Comparison of ENCODE assay signal across 20 cellular contexts in the genomic region with DNA sequence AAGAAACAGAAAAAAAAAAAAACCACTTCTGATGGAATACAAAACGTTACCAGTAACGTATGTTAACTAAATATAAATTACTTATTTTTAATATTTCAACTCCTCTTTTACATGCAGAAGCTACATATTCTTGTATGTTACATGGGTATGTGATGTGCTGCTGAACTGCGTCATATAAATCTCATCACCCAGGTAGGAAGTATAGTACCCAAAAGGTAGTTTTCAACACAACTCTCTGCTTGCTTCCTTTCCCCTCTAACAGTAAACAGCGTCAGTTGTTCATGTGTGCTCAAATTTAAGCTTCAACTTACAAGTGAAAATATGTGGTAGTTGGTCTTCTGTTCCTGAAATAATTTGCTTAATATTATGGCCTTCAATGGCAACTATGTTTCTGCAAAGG.
DNase-seq lines count a peak whose midpoint lies in the region; ATAC-seq lines count a peak whose summit lies in the region.
"Had no signal": no experiment of that assay in that cellular context is flagged by ENCODE, and none has a peak within 500 bp of the region (broad histone marks: within the 10 kb centered on the region; RNA-seq: fewer than 3 reads in every experiment).

No MANE protein-coding gene starts in this region.

- CTCF ChIA-PET in activated CD4-positive, alpha-beta T cell treated with anti-CD3 and anti-CD28 coated beads, Interleukin-2, amount 10 ng/mL, durations not matched to agents 7 days and 5 days (lab: Charles Lee): no interaction called here
- CTCF ChIA-PET in activated CD4-positive, alpha-beta T cell treated with anti-CD3 and anti-CD28 coated beads for 36 hours (lab: Charles Lee): interaction anchor here (0.7 to 1.2 kb wide), 2 partner anchors 265 to 619 kb away, joined by 3 read pairs; no protein-coding TSS in a partner anchor

- no peak overlapping the region for H2AFZ ChIP-seq in ACC112 (ENCODE audit: low read length, unreplicated experiment)

- H3K4me3 Mint-ChIP-seq in activated CD4-positive, alpha-beta T cell treated with anti-CD3 and anti-CD28 coated beads, Interleukin-2, amount 10 ng/mL, durations not matched to agents 7 days and 5 days: no peak overlapping the region
- H3K4me3 Mint-ChIP-seq in activated CD4-positive, alpha-beta T cell treated with anti-CD3 and anti-CD28 coated beads for 36 hours: no peak overlapping the region
- H3K4me3 Mint-ChIP-seq in CD4-positive, CD25-positive, alpha-beta regulatory T cell: no peak overlapping the region
- H3K4me3 Mint-ChIP-seq in activated T-helper 2 cell treated with anti-CD3 and anti-CD28 coated beads, Interferon-gamma antibody, Interleukin-2, Interleukin-4, amounts not matched to agents 10 μg/mL and 5 μg/mL and 100 μg/mL, durations not matched to agents 14 hours and 24 hours and 36 hours (ENCODE audit: low read depth): no peak overlapping the region
- H3K4me3 Mint-ChIP-seq in effector memory CD8-positive, alpha-beta T cell: no peak overlapping the region
- H3K4me3 Mint-ChIP-seq: CD4-positive, alpha-beta memory T cell; HFFc6 had no signal

- no peaks in the 10 kb centered on the region for H3K27me3 Mint-ChIP-seq in activated CD4-positive, alpha-beta T cell treated with anti-CD3 and anti-CD28 coated beads, Interleukin-2, amount 10 ng/mL, durations not matched to agents 7 days and 5 days
- H3K27me3 Mint-ChIP-seq in activated CD4-positive, alpha-beta T cell treated with anti-CD3 and anti-CD28 coated beads for 36 hours: no peaks in the 10 kb centered on the region
- no peaks in the 10 kb centered on the region for H3K27me3 Mint-ChIP-seq in CD4-positive, CD25-positive, alpha-beta regulatory T cell
- H3K27me3 Mint-ChIP-seq in activated T-helper 2 cell treated with anti-CD3 and anti-CD28 coated beads, Interferon-gamma antibody, Interleukin-2, Interleukin-4, amounts not matched to agents 10 μg/mL and 5 μg/mL and 100 μg/mL, durations not matched to agents 14 hours and 24 hours and 36 hours (ENCODE audit: low read depth): no peaks in the 10 kb centered on the region
- no peaks in the 10 kb centered on the region for H3K27me3 Mint-ChIP-seq in effector memory CD8-positive, alpha-beta T cell
- H3K27me3 Mint-ChIP-seq: CD4-positive, alpha-beta memory T cell had no signal

- no peaks in the 10 kb centered on the region for H3K9me3 Mint-ChIP-seq in activated CD4-positive, alpha-beta T cell treated with anti-CD3 and anti-CD28 coated beads, Interleukin-2, amount 10 ng/mL, durations not matched to agents 7 days and 5 days
- no peaks in the 10 kb centered on the region for H3K9me3 Mint-ChIP-seq in activated CD4-positive, alpha-beta T cell treated with anti-CD3 and anti-CD28 coated beads for 36 hours (ENCODE audit: low read depth)
- no peaks in the 10 kb centered on the region for H3K9me3 Mint-ChIP-seq in CD4-positive, CD25-positive, alpha-beta regulatory T cell
- no peaks in the 10 kb centered on the region for H3K9me3 Mint-ChIP-seq in activated T-helper 2 cell treated with anti-CD3 and anti-CD28 coated beads, Interferon-gamma antibody, Interleukin-2, Interleukin-4, amounts not matched to agents 10 μg/mL and 5 μg/mL and 100 μg/mL, durations not matched to agents 14 hours and 24 hours and 36 hours
- H3K9me3 Mint-ChIP-seq in effector memory CD8-positive, alpha-beta T cell: no peaks in the 10 kb centered on the region
- H3K9me3 Mint-ChIP-seq: CD4-positive, alpha-beta memory T cell; HFFc6 had no signal

- peaks cover 30% of the 10 kb centered on the region for H3K4me1 ChIP-seq in ACC112 (ENCODE audit: control insufficient read depth, insufficient read depth, low read length, unreplicated experiment)
- H3K4me1 ChIP-seq in CD4-positive, CD25-positive, alpha-beta regulatory T cell (ENCODE audit: control insufficient read depth, insufficient read depth, low read length, poor library complexity, severe bottlenecking): peaks cover 5% of the 10 kb centered on the region
- H3K4me1 ChIP-seq: A549, BLaER1, HAP-1 had no signal

- POLR2A ChIA-PET in activated CD4-positive, alpha-beta T cell treated with anti-CD3 and anti-CD28 coated beads, Interleukin-2, amount 10 ng/mL, durations not matched to agents 7 days and 5 days (lab: Charles Lee): no interaction called here
- POLR2A ChIA-PET in activated CD4-positive, alpha-beta T cell treated with anti-CD3 and anti-CD28 coated beads for 36 hours (lab: Charles Lee): no interaction called here

- no peak for ATAC-seq in activated CD4-positive, alpha-beta T cell treated with anti-CD3 and anti-CD28 coated beads for 36 hours
- ATAC-seq in CD4-positive, CD25-positive, alpha-beta regulatory T cell (ENCODE audit: low read depth in 2 of 2): peak; percentile 49 to 56
- ATAC-seq in effector memory CD8-positive, alpha-beta T cell (replicated peaks): no peak
- ATAC-seq: A549 had no signal

- no peak for DNase-seq in activated CD4-positive, alpha-beta T cell treated with anti-CD3 and anti-CD28 coated beads, Interleukin-2, amount 10 ng/mL, durations not matched to agents 7 days and 5 days
- DNase-seq in activated CD4-positive, alpha-beta T cell treated with anti-CD3 and anti-CD28 coated beads for 36 hours: no peak
- DNase-seq in CD4-positive, CD25-positive, alpha-beta regulatory T cell: no peak
- no peak for DNase-seq in activated T-helper 2 cell treated with anti-CD3 and anti-CD28 coated beads, Interferon-gamma antibody, Interleukin-2, Interleukin-4, amounts not matched to agents 10 μg/mL and 5 μg/mL and 100 μg/mL, durations not matched to agents 14 hours and 24 hours and 36 hours (ENCODE audit: low spot score)
- DNase-seq in effector memory CD8-positive, alpha-beta T cell: no peak
- no peak for DNase-seq in activated CD4-positive, CD25-positive, alpha-beta regulatory T cell (lab: John Stamatoyannopoulos, UW)
- DNase-seq: 8988T; Calu3; CD4-positive, alpha-beta memory T cell; COR-L47; DMS53; DMS79 treated with DMSO at 0.1 percent for 48 hours; GF-D8; GOT3; HFFc6 had no signal

- no peaks in the 10 kb centered on the region for H3K9me3 ChIP-seq in CD4-positive, CD25-positive, alpha-beta regulatory T cell (ENCODE audit: control insufficient read depth in 2 of 2, low read length in 2 of 2)
- H3K9me3 ChIP-seq: A549, BLaER1, HAP-1 had no signal

- H3K4me1 Mint-ChIP-seq in activated CD4-positive, alpha-beta T cell treated with anti-CD3 and anti-CD28 coated beads, Interleukin-2, amount 10 ng/mL, durations not matched to agents 7 days and 5 days: peaks cover 28% of the 10 kb centered on the region
- peaks cover 25% of the 10 kb centered on the region for H3K4me1 Mint-ChIP-seq in activated CD4-positive, alpha-beta T cell treated with anti-CD3 and anti-CD28 coated beads for 36 hours
- H3K4me1 Mint-ChIP-seq in CD4-positive, CD25-positive, alpha-beta regulatory T cell: peaks cover 0 to 20% (median 5%) of the 10 kb centered on the region in 4 donors
- H3K4me1 Mint-ChIP-seq in activated T-helper 2 cell treated with anti-CD3 and anti-CD28 coated beads, Interferon-gamma antibody, Interleukin-2, Interleukin-4, amounts not matched to agents 10 μg/mL and 5 μg/mL and 100 μg/mL, durations not matched to agents 14 hours and 24 hours and 36 hours (ENCODE audit: low read depth): peaks cover 30% of the 10 kb centered on the region
- H3K4me1 Mint-ChIP-seq in effector memory CD8-positive, alpha-beta T cell (ENCODE audit: low read depth in 2 of 2): peaks cover 0 to 21% of the 10 kb centered on the region in 2 donors

- peak overlapping the region; percentile 31 for H3K27ac Mint-ChIP-seq in activated CD4-positive, alpha-beta T cell treated with anti-CD3 and anti-CD28 coated beads, Interleukin-2, amount 10 ng/mL, durations not matched to agents 7 days and 5 days
- no peak overlapping the region for H3K27ac Mint-ChIP-seq in activated CD4-positive, alpha-beta T cell treated with anti-CD3 and anti-CD28 coated beads for 36 hours
- H3K27ac Mint-ChIP-seq in CD4-positive, CD25-positive, alpha-beta regulatory T cell: peak overlapping the region in 1 of 3 donors; percentile 93
- H3K27ac Mint-ChIP-seq in activated T-helper 2 cell treated with anti-CD3 and anti-CD28 coated beads, Interferon-gamma antibody, Interleukin-2, Interleukin-4, amounts not matched to agents 10 μg/mL and 5 μg/mL and 100 μg/mL, durations not matched to agents 14 hours and 24 hours and 36 hours: peak overlapping the region; percentile 12
- no peak overlapping the region for H3K27ac Mint-ChIP-seq in effector memory CD8-positive, alpha-beta T cell
- H3K27ac Mint-ChIP-seq: HFFc6 had no signal

- intact Hi-C loops in activated CD4-positive, alpha-beta T cell treated with anti-CD3 and anti-CD28 coated beads for 36 hours (cut with DNase I, micrococcal nuclease): no loop called here
- intact Hi-C loops in activated T-helper 2 cell treated with anti-CD3 and anti-CD28 coated beads, Interferon-gamma antibody, Interleukin-2, Interleukin-4, amounts not matched to agents 10 μg/mL and 5 μg/mL and 100 μg/mL, durations not matched to agents 14 hours and 24 hours and 36 hours (cut with micrococcal nuclease): loop anchor here (10.0 kb wide), 2 partner anchors 296 to 516 kb away; no protein-coding TSS in a partner anchor

- H3K27ac ChIP-seq in ACC112 (ENCODE audit: low read depth, low read length): peak overlapping the region; percentile 65
- H3K27ac ChIP-seq in CD4-positive, CD25-positive, alpha-beta regulatory T cell (ENCODE audit: insufficient read depth, low read length, poor library complexity, severe bottlenecking): peak overlapping the region; percentile 41
- H3K27ac ChIP-seq: A549, BLaER1, C4-2B had no signal

- H3K4me3 ChIP-seq in ACC112 (ENCODE audit: low read depth, low read length): no peak overlapping the region
- peak overlapping the region; percentile 37 for H3K4me3 ChIP-seq in CD4-positive, CD25-positive, alpha-beta regulatory T cell (ENCODE audit: low read depth, low read length)
- H3K4me3 ChIP-seq: A549, BLaER1, HAP-1 had no signal

- no peaks in the 10 kb centered on the region for H3K79me2 ChIP-seq in ACC112 (ENCODE audit: control insufficient read depth, insufficient read depth, low read length, unreplicated experiment)

- H3K36me3 ChIP-seq in ACC112 (ENCODE audit: insufficient read depth, low read length): no peaks in the 10 kb centered on the region
- H3K36me3 ChIP-seq in CD4-positive, CD25-positive, alpha-beta regulatory T cell (ENCODE audit: control insufficient read depth, insufficient read depth, low read length): no peaks in the 10 kb centered on the region
- H3K36me3 ChIP-seq: BLaER1, HAP-1 had no signal

- H3K36me3 Mint-ChIP-seq in activated CD4-positive, alpha-beta T cell treated with anti-CD3 and anti-CD28 coated beads, Interleukin-2, amount 10 ng/mL, durations not matched to agents 7 days and 5 days (ENCODE audit: low read depth): no peaks in the 10 kb centered on the region
- H3K36me3 Mint-ChIP-seq in activated CD4-positive, alpha-beta T cell treated with anti-CD3 and anti-CD28 coated beads for 36 hours (ENCODE audit: low read depth): no peaks in the 10 kb centered on the region
- H3K36me3 Mint-ChIP-seq in CD4-positive, CD25-positive, alpha-beta regulatory T cell: no peaks in the 10 kb centered on the region
- peaks cover 9% of the 10 kb centered on the region for H3K36me3 Mint-ChIP-seq in activated T-helper 2 cell treated with anti-CD3 and anti-CD28 coated beads, Interferon-gamma antibody, Interleukin-2, Interleukin-4, amounts not matched to agents 10 μg/mL and 5 μg/mL and 100 μg/mL, durations not matched to agents 14 hours and 24 hours and 36 hours (ENCODE audit: low read depth)
- H3K36me3 Mint-ChIP-seq in effector memory CD8-positive, alpha-beta T cell (ENCODE audit: insufficient read depth): no peaks in the 10 kb centered on the region
- H3K36me3 Mint-ChIP-seq: CD4-positive, alpha-beta memory T cell had no signal

- H3K27me3 ChIP-seq in ACC112 (ENCODE audit: insufficient read depth, low read length): no peaks in the 10 kb centered on the region
- no peaks in the 10 kb centered on the region for H3K27me3 ChIP-seq in CD4-positive, CD25-positive, alpha-beta regulatory T cell (ENCODE audit: control insufficient read depth, insufficient read depth, low read length)
- H3K27me3 ChIP-seq: BLaER1 had no signal

Comparison
In these comparisons a context has a peak if more than half of its experiments do, and no peak if none do; other contexts are left out.
1. H3K27ac Mint-ChIP-seq: peak in activated CD4-positive, alpha-beta T cell treated with anti-CD3 and anti-CD28 coated beads, Interleukin-2, amount 10 ng/mL, durations not matched to agents 7 days and 5 days (single experiment) and activated T-helper 2 cell treated with anti-CD3 and anti-CD28 coated beads, Interferon-gamma antibody, Interleukin-2, Interleukin-4, amounts not matched to agents 10 μg/mL and 5 μg/mL and 100 μg/mL, durations not matched to agents 14 hours and 24 hours and 36 hours (single experiment); none in activated CD4-positive, alpha-beta T cell treated with anti-CD3 and anti-CD28 coated beads for 36 hours (single experiment) and effector memory CD8-positive, alpha-beta T cell (0 of 2).
2. ATAC-seq: peak in CD4-positive, CD25-positive, alpha-beta regulatory T cell (2 of 2); none in activated CD4-positive, alpha-beta T cell treated with anti-CD3 and anti-CD28 coated beads for 36 hours (single experiment) and effector memory CD8-positive, alpha-beta T cell (single experiment).